In genomic region chr3:59052803-59053411, GRCh38 we compare ENCODE assay signal across 8 cellular contexts. TPM values are rescaled to one million over a fixed set of nuclear protein-coding genes. Genes with fewer than 3 reads are reported as not detected.
DNase-seq lines count a peak whose midpoint lies in the region; ATAC-seq and TF ChIP-seq lines count a peak whose summit lies in the region.

No MANE protein-coding gene starts in this region.

- H3K4me1 ChIP-seq in A673 (ENCODE audit: insufficient read depth, low read length, poor library complexity, severe bottlenecking) (no peaks in the 10 kb centered on the region), esophagus muscularis mucosa (peaks cover 0 to 11% (median 7%) of the 10 kb centered on the region in 4 donors), tibial artery (peaks cover 0 to 7% (median 2%) of the 10 kb centered on the region in 4 donors)

- TF ChIP-seq EP300 in esophagus muscularis mucosa (IDR thresholded peaks at IDR 0.05) = no peak

- H3K4me3 ChIP-seq in A673 (ENCODE audit: low read depth, low read length, poor library complexity, severe bottlenecking) (no peak overlapping the region), esophagus muscularis mucosa (no peak overlapping the region), tibial artery (no peak overlapping the region)

- CTCF ChIA-PET in A673 (lab: Charles Lee) = interaction anchor here (0.5 to 1.1 kb wide), 3 partner anchors 54 to 805 kb away, joined by 3 to 11 read pairs (median 3); no protein-coding TSS in a partner anchor

- H3K27me3 ChIP-seq in A673 (replicated peaks; ENCODE audit: insufficient read depth, low read depth, low read length, poor library complexity) (no peaks in the 10 kb centered on the region), esophagus muscularis mucosa (no peaks in the 10 kb centered on the region), tibial artery (no peaks in the 10 kb centered on the region)

- TF ChIP-seq CTCF in A673 (conservative IDR thresholded peaks at IDR 0.05; ENCODE audit: low read depth, low read length) (peak; percentile 53), esophagus muscularis mucosa (IDR thresholded peaks at IDR 0.05) (peak; percentile 25 to 49 (median 31)), tibial artery (IDR thresholded peaks at IDR 0.05) (peak; percentile 20 to 29)

- intact Hi-C loops in A673 (cut with micrococcal nuclease; ENCODE audit: unreplicated experiment) = loop anchor here (5.0 kb wide), 2 partner anchors 231 to 411 kb away; no protein-coding TSS in a partner anchor
- intact Hi-C loops in esophagus muscularis mucosa (cut with DNase I) = loop anchor here (10.0 kb wide), 1 partner anchor 408 kb away; no protein-coding TSS in a partner anchor
- intact Hi-C loops in tibial artery (cut with DNase I; ENCODE audit: low total_unique reads) = no loop called here

- DNase-seq in A673 (ENCODE audit: low spot score) (peak; percentile 26), GM03348 (ENCODE audit: low spot score) (peak; percentile 48), NOMO-1 treated with DMSO at 0.1 percent for 48 hours (lab: John Stamatoyannopoulos, UW; ENCODE audit: unreplicated experiment) (peak; percentile 38), esophagus muscularis mucosa (ENCODE audit: extremely low spot score) (no peak), tibial artery (no peak), activated T-cell treated with anti-CD3 and anti-CD28 coated beads for 4 hours (no peak), middle frontal gyrus (ENCODE audit: extremely low spot score, low spot score) (no peak)

- H3K9me3 ChIP-seq in A673 (ENCODE audit: low read depth, low read length, poor library complexity, severe bottlenecking) (no peaks in the 10 kb centered on the region), esophagus muscularis mucosa (no peaks in the 10 kb centered on the region), tibial artery (no peaks in the 10 kb centered on the region)

- no peak overlapping the region for H3K27ac ChIP-seq in A673 (ENCODE audit: low read depth, low read length, poor library complexity, severe bottlenecking)
- H3K27ac ChIP-seq in esophagus muscularis mucosa (replicated peaks in 1 of 4) = no peak overlapping the region
- H3K27ac ChIP-seq in tibial artery = no peak overlapping the region

- 64% methylated on average over 2 of the region's 2 CpGs for WGBS in esophagus muscularis mucosa

- POLR2A ChIA-PET in A673 (lab: Charles Lee; ENCODE audit: low non-redundant PET) = interaction anchor here (0.6 kb wide), 1 partner anchor 876 kb away, joined by 3 read pairs; no protein-coding TSS in a partner anchor

- no TSS peak for BruUV-seq in A673 (replicated peaks; lab: Mats Ljungman, UMichigan)

- no peak for TF ChIP-seq POLR2A in esophagus muscularis mucosa (IDR thresholded peaks at IDR 0.05; ENCODE audit: low read depth)

- ATAC-seq in GM19463 (IDR thresholded peaks at IDR 0.05; ENCODE audit: unreplicated experiment) = no peak

- H3K36me3 ChIP-seq in A673 (ENCODE audit: insufficient read depth, low read length, poor library complexity, severe bottlenecking) (no peaks in the 10 kb centered on the region), esophagus muscularis mucosa (no peaks in the 10 kb centered on the region), tibial artery (no peaks in the 10 kb centered on the region)

RNA-seq across cellular contexts. Expression of gene CFAP20DC, which starts 3.1 kb away (rescaled TPM):
- total RNA-seq in A673 (2021) = 0.74 and 1.3 TPM in 2 replicates
- total RNA-seq in esophagus muscularis mucosa = under 1 TPM in 3 of 4 donors, not detected in 1; 0.17 to 0.32 (median 0.23) TPM

Comparison
In these comparisons a context has a peak if more than half of its experiments do, and no peak if none do; other contexts are left out.
1. DNase-seq: peak in A673 (single experiment), GM03348 (single experiment) and NOMO-1 treated with DMSO at 0.1 percent for 48 hours (single experiment); none in esophagus muscularis mucosa (single experiment), tibial artery (0 of 2), activated T-cell treated with anti-CD3 and anti-CD28 coated beads for 4 hours (single experiment) and middle frontal gyrus (single experiment).
2. Peak in every context shown above with its lines, with median percentiles within 50 percentile points of each other: CTCF ChIP-seq.